9 cellular contexts compared by ENCODE assay signal in genomic region chr4:139299536-139299935, GRCh38. TPM values are rescaled to one million over a fixed set of nuclear protein-coding genes. Genes with fewer than 3 reads are reported as not detected.
A peak's percentile ranks its signal among the peaks of the same experiment; 100 is the strongest.
DNase-seq lines count a peak whose midpoint lies in the region; ATAC-seq and TF ChIP-seq lines count a peak whose summit lies in the region.
"Had no signal": no experiment of that assay in that cellular context is flagged by ENCODE, and none has a peak within 500 bp of the region (broad histone marks: within the 10 kb centered on the region; RNA-seq: fewer than 3 reads in every experiment).

No MANE protein-coding gene starts in this region.

- no peak for TF ChIP-seq POLR2A in Peyer's patch (IDR thresholded peaks at IDR 0.05)

- peak overlapping the region in 1 of 8 donors; percentile 100 for H3K4me3 Mint-ChIP-seq in CD4-positive, alpha-beta memory T cell

- H3K27ac Mint-ChIP-seq in CD4-positive, alpha-beta memory T cell: peak overlapping the region in 3 of 7 donors; percentile 94 to 99 (median 99)

- H3K9me3 Mint-ChIP-seq in CD4-positive, alpha-beta memory T cell: no peaks in the 10 kb centered on the region

- H3K9me3 ChIP-seq in CD4-positive, alpha-beta memory T cell (ENCODE audit: control insufficient read depth in 1 of 2, low read length in 2 of 2): no peaks in the 10 kb centered on the region
- peaks cover 4% of the 10 kb centered on the region; the same call in 1 of the 2 replicates for H3K9me3 ChIP-seq in HUES64 (ENCODE audit: insufficient read depth, low read depth, low read length)
- no peaks in the 10 kb centered on the region for H3K9me3 ChIP-seq in muscle layer of duodenum (ENCODE audit: control insufficient read depth in 1 of 2, low read length in 2 of 2)
- no peaks in the 10 kb centered on the region for H3K9me3 ChIP-seq in Peyer's patch

- H3K4me1 Mint-ChIP-seq in CD4-positive, alpha-beta memory T cell: peaks cover 26 to 71% (median 41%) of the 10 kb centered on the region in 4 donors

- intact Hi-C loops in CD4-positive, alpha-beta memory T cell (cut with micrococcal nuclease): loop anchor here (5.0 kb wide), 1 partner anchor 1223 kb away; the partner anchor contains the start of gene ELMOD2

- H3K4me1 ChIP-seq in CD4-positive, alpha-beta memory T cell (ENCODE audit: insufficient read depth, low read length): peaks cover 47% of the 10 kb centered on the region
- peaks cover 15% of the 10 kb centered on the region for H3K4me1 ChIP-seq in HUES64 (ENCODE audit: insufficient read depth, low read length)
- peaks cover 3 to 37% of the 10 kb centered on the region in 2 donors for H3K4me1 ChIP-seq in muscle layer of duodenum (ENCODE audit: control insufficient read depth in 1 of 2, insufficient read depth in 2 of 2, low read length in 2 of 2)
- peaks cover 0 to 17% (median 0%) of the 10 kb centered on the region in 4 donors for H3K4me1 ChIP-seq in Peyer's patch

- H3K36me3 Mint-ChIP-seq in CD4-positive, alpha-beta memory T cell: peaks cover 0 to 30% of the 10 kb centered on the region in 2 donors

- H3K27me3 ChIP-seq in CD4-positive, alpha-beta memory T cell (ENCODE audit: insufficient read depth, low read length): no peaks in the 10 kb centered on the region
- H3K27me3 ChIP-seq in HUES64 (ENCODE audit: insufficient read depth, low read length): no peaks in the 10 kb centered on the region
- no peaks in the 10 kb centered on the region for H3K27me3 ChIP-seq in muscle layer of duodenum (ENCODE audit: low read depth, low read length)
- H3K27me3 ChIP-seq in Peyer's patch: no peaks in the 10 kb centered on the region

- 79% methylated on average over 1 of the region's 1 CpG for WGBS in HUES64

- H3K9ac ChIP-seq in HUES64 (ENCODE audit: low read depth, low read length): 0 out of 2 replicates have a peak overlapping the region, but pooled peaks have one; percentile 14

- no peak for DNase-seq in CD4-positive, alpha-beta memory T cell
- DNase-seq in astrocyte of the cerebellum (ENCODE audit: low read depth) (no peak), NCI-H510A treated with DMSO at 0.1 percent for 48 hours (lab: John Stamatoyannopoulos, UW) (no peak), Peyer's patch (no peak)
- no peak for DNase-seq in stimulated activated CD4-positive, alpha-beta T cell treated with anti-CD3 and anti-CD28 coated beads, Interleukin-4, amount 100 ng/mL, for 24 hours
- DNase-seq: NCI-H748 treated with DMSO at 0.1 percent for 48 hours had no signal

- peak overlapping the region; percentile 98 for H3K27ac ChIP-seq in CD4-positive, alpha-beta memory T cell (ENCODE audit: low read depth, low read length)
- H3K27ac ChIP-seq in HUES64 (ENCODE audit: low read depth, low read length) (peak overlapping the region; percentile 36; the same call in 1 of the 2 replicates), muscle layer of duodenum (ENCODE audit: low read length) (peak overlapping the region; percentile 88), Peyer's patch (no peak overlapping the region)

- H3K4me3 ChIP-seq in CD4-positive, alpha-beta memory T cell (ENCODE audit: low read length in 2 of 2): no peak overlapping the region
- peak overlapping the region; percentile 100 for H3K4me3 ChIP-seq in HUES64 (ENCODE audit: low read length)
- H3K4me3 ChIP-seq in astrocyte of the cerebellum (ENCODE audit: low read depth, low read length): peak overlapping the region; percentile 9
- peak overlapping the region; percentile 70 to 95 for H3K4me3 ChIP-seq in muscle layer of duodenum (ENCODE audit: low read depth in 1 of 2, low read length in 2 of 2)
- peak overlapping the region in 2 of 4 donors; percentile 15 to 99 for H3K4me3 ChIP-seq in Peyer's patch

- CTCF ChIA-PET in CD4-positive, alpha-beta memory T cell (lab: Charles Lee; ENCODE audit: partially characterized antibody): interaction anchor here (1.3 to 4.0 kb wide), 4 partner anchors 12 to 269 kb away, joined by 3 to 25 read pairs (median 18); no protein-coding TSS in a partner anchor

- in situ Hi-C loops in astrocyte of the cerebellum (cut with HindIII; ENCODE audit: low sequenced_read_pairs): no loop called here

- ATAC-seq in HG03469 (IDR thresholded peaks at IDR 0.05; ENCODE audit: unreplicated experiment): no peak

- POLR2A ChIA-PET in CD4-positive, alpha-beta memory T cell (lab: Charles Lee; ENCODE audit: partially characterized antibody): interaction anchor here (0.8 to 4.7 kb wide), 7 partner anchors 9 to 216 kb away, joined by 3 to 50 read pairs (median 12); partner anchors contain the start of gene ELF2

- H3K27me3 Mint-ChIP-seq in CD4-positive, alpha-beta memory T cell: no peaks in the 10 kb centered on the region

- TF ChIP-seq CTCF in astrocyte of the cerebellum (IDR thresholded peaks at IDR 0.05; ENCODE audit: low read depth, low read length, missing control alignments) (no peak), Peyer's patch (IDR thresholded peaks at IDR 0.05) (no peak)

- H3K36me3 ChIP-seq in CD4-positive, alpha-beta memory T cell (ENCODE audit: insufficient read depth, low read length): no peaks in the 10 kb centered on the region
- peaks cover 10% of the 10 kb centered on the region; the same call in 1 of the 2 replicates for H3K36me3 ChIP-seq in HUES64 (ENCODE audit: insufficient read depth, low read length)
- H3K36me3 ChIP-seq in muscle layer of duodenum (ENCODE audit: control insufficient read depth in 1 of 2, insufficient read depth in 2 of 2, low read length in 2 of 2): peaks cover 0 to 4% of the 10 kb centered on the region in 2 donors
- no peaks in the 10 kb centered on the region for H3K36me3 ChIP-seq in Peyer's patch

RNA-seq across cellular contexts. Expression of gene NAA15, which starts 1.8 kb away (rescaled TPM):
- total RNA-seq in CD4-positive, alpha-beta memory T cell: 10 to 100 TPM; 45.8 to 46.5 TPM
- 10 to 100 TPM; 18.6 to 47.7 TPM for polyA plus RNA-seq in CD4-positive, alpha-beta memory T cell
- polyA plus RNA-seq in HUES64 (2013, experiment 1 of 2): 80.9 TPM
- 76.1 TPM for polyA plus RNA-seq in HUES64 (2013, experiment 2 of 2)
- total RNA-seq in Peyer's patch: 10 to 100 TPM; 16.6 to 77.6 (median 23.5) TPM

RNA-seq across cellular contexts. Expression of gene NDUFC1, which starts 2.7 kb away (rescaled TPM):
- 10 to 100 TPM; 29.6 to 34.8 TPM for total RNA-seq in CD4-positive, alpha-beta memory T cell
- polyA plus RNA-seq in CD4-positive, alpha-beta memory T cell: 100 to 1,000 TPM; 121 to 154 TPM
- 81.1 TPM for polyA plus RNA-seq in HUES64 (2013, experiment 1 of 2)
- 80.7 TPM for polyA plus RNA-seq in HUES64 (2013, experiment 2 of 2)
- total RNA-seq in Peyer's patch: 10 to 100 TPM; 20.6 to 75.8 (median 53.9) TPM

RNA-seq across cellular contexts. Expression of gene MGARP, which starts 19.5 kb away (rescaled TPM):
- total RNA-seq in CD4-positive, alpha-beta memory T cell: under 1 TPM; 0.23 to 0.33 TPM
- polyA plus RNA-seq in CD4-positive, alpha-beta memory T cell: under 1 TPM; 0.20 to 0.52 TPM
- polyA plus RNA-seq in HUES64 (2013, experiment 1 of 2): 1.2 TPM
- 3.4 TPM for polyA plus RNA-seq in HUES64 (2013, experiment 2 of 2)
- not detected for total RNA-seq in Peyer's patch

Comparison
In these comparisons a context has a peak if more than half of its experiments do, and no peak if none do; other contexts are left out.
1. H3K27ac ChIP-seq: peak in CD4-positive, alpha-beta memory T cell (single experiment), HUES64 (single experiment) and muscle layer of duodenum (single experiment); none in Peyer's patch (0 of 4).
2. H3K4me3 ChIP-seq: peak in HUES64 (single experiment), astrocyte of the cerebellum (single experiment) and muscle layer of duodenum (2 of 2); none in CD4-positive, alpha-beta memory T cell (0 of 2).